ENCODE assay signal across 17 cellular contexts in the genomic region with DNA sequence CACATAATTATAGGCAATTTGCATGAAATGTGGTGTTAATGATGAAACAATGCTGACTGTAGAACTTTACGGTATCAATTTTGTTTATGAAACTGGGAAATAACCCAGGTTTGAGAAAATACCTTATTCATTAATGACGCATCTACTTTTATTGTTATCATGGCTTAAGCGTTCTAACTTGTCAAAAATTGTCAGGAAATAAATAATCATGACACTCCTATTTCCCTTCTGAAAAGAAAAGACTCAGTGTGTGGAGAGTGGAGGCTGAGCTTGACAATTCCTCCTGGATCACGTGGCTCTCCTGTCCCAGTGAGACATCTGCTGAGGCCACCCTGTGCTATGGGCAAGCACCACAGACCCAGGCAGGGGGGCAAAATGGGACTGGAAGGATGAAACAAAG.
DNase-seq lines count a peak whose midpoint lies in the region; ATAC-seq and TF ChIP-seq lines count a peak whose summit lies in the region.
"Had no signal": no experiment of that assay in that cellular context is flagged by ENCODE, and none has a peak within 500 bp of the region (broad histone marks: within the 10 kb centered on the region; RNA-seq: fewer than 3 reads in every experiment).

No MANE protein-coding gene starts in this region.

- H3K36me3 Mint-ChIP-seq in type B pancreatic cell, result no peaks in the 10 kb centered on the region
- H3K36me3 Mint-ChIP-seq in CD4-positive, alpha-beta memory T cell, result no peaks in the 10 kb centered on the region
- H3K36me3 Mint-ChIP-seq: CD4-positive, CD25-positive, alpha-beta regulatory T cell had no signal

- no peak overlapping the region for H3K9ac ChIP-seq in mesenchymal stem cell (ENCODE audit: low read length)

- H2AFZ ChIP-seq in mesenchymal stem cell (ENCODE audit: low read depth, low read length), result no peak overlapping the region

- H3K4me1 ChIP-seq in RWPE2 (ENCODE audit: insufficient read depth, poor library complexity, severe bottlenecking) (peaks cover 11% of the 10 kb centered on the region), mesenchymal stem cell (ENCODE audit: control insufficient read depth, insufficient read depth, low read depth, low read length) (no peaks in the 10 kb centered on the region), upper lobe of right lung (no peaks in the 10 kb centered on the region)
- no peaks in the 10 kb centered on the region for H3K4me1 ChIP-seq in CD4-positive, alpha-beta memory T cell (ENCODE audit: insufficient read depth, low read length)

- CTCF ChIA-PET in CD4-positive, alpha-beta memory T cell (lab: Charles Lee; ENCODE audit: partially characterized antibody), result no interaction called here

- H3K9me3 ChIP-seq in RWPE2 (ENCODE audit: severe bottlenecking) (no peaks in the 10 kb centered on the region), mesenchymal stem cell (ENCODE audit: control insufficient read depth, low read length) (peaks cover 4% of the 10 kb centered on the region), upper lobe of right lung (no peaks in the 10 kb centered on the region)
- no peaks in the 10 kb centered on the region for H3K9me3 ChIP-seq in CD4-positive, alpha-beta memory T cell (ENCODE audit: control insufficient read depth in 1 of 2, low read length in 2 of 2)
- H3K9me3 ChIP-seq: BE2C had no signal

- no peak overlapping the region for H3K4me2 ChIP-seq in mesenchymal stem cell (ENCODE audit: low read length, poor library complexity, severe bottlenecking)

- no peaks in the 10 kb centered on the region for H3K79me1 ChIP-seq in mesenchymal stem cell (replicated peaks; ENCODE audit: low read length, poor library complexity, severe bottlenecking)

- H3K18ac ChIP-seq in mesenchymal stem cell (ENCODE audit: low read depth in 1 of 2, low read length in 2 of 2), result peak overlapping the region; percentile 46 to 66

- H3K27me3 Mint-ChIP-seq in type B pancreatic cell, result peaks cover 4% of the 10 kb centered on the region
- H3K27me3 Mint-ChIP-seq in CD4-positive, alpha-beta memory T cell, result no peaks in the 10 kb centered on the region
- H3K27me3 Mint-ChIP-seq: CD4-positive, CD25-positive, alpha-beta regulatory T cell had no signal

- H4K91ac ChIP-seq in mesenchymal stem cell (ENCODE audit: low read length), result no peak overlapping the region

- peak overlapping the region; percentile 64 for H2AK5ac ChIP-seq in mesenchymal stem cell (ENCODE audit: low read length, severe bottlenecking)

- no peak overlapping the region for H2BK120ac ChIP-seq in mesenchymal stem cell (ENCODE audit: low read depth, low read length)

- H3K4me1 Mint-ChIP-seq in type B pancreatic cell (ENCODE audit: unreplicated experiment), result peaks cover 23% of the 10 kb centered on the region
- H3K4me1 Mint-ChIP-seq in CD4-positive, alpha-beta memory T cell, result no peaks in the 10 kb centered on the region
- H3K4me1 Mint-ChIP-seq: CD4-positive, CD25-positive, alpha-beta regulatory T cell had no signal

- H4K8ac ChIP-seq in mesenchymal stem cell (ENCODE audit: low read length), result no peak overlapping the region

- POLR2A ChIA-PET in CD4-positive, alpha-beta memory T cell (lab: Charles Lee; ENCODE audit: partially characterized antibody), result no interaction called here

- WGBS in mesenchymal stem cell, result 81% methylated on average over 1 of the region's 4 CpGs

- H3K27me3 ChIP-seq in RWPE2 (ENCODE audit: insufficient read depth, poor library complexity, severe bottlenecking) (no peaks in the 10 kb centered on the region), mesenchymal stem cell (ENCODE audit: control insufficient read depth in 1 of 2, insufficient read depth in 1 of 2, low read length in 2 of 2) (no peaks in the 10 kb centered on the region), upper lobe of right lung (no peaks in the 10 kb centered on the region)
- H3K27me3 ChIP-seq in CD4-positive, alpha-beta memory T cell (ENCODE audit: insufficient read depth, low read length), result no peaks in the 10 kb centered on the region
- H3K27me3 ChIP-seq: BE2C had no signal

- H3K23ac ChIP-seq in mesenchymal stem cell (ENCODE audit: low read length in 2 of 2), result no peak overlapping the region

- no peak overlapping the region for H2BK12ac ChIP-seq in mesenchymal stem cell (ENCODE audit: low read length in 2 of 2)

- no peak overlapping the region for H2BK15ac ChIP-seq in mesenchymal stem cell (ENCODE audit: low read depth, poor library complexity, severe bottlenecking)

- TF ChIP-seq CTCF in RWPE2 (IDR thresholded peaks at IDR 0.05; ENCODE audit: poor library complexity, severe bottlenecking) (no peak), type B pancreatic cell (conservative IDR thresholded peaks at IDR 0.05) (no peak), upper lobe of right lung (IDR thresholded peaks at IDR 0.05) (no peak)

- H3K14ac ChIP-seq in mesenchymal stem cell (ENCODE audit: low read length in 2 of 2), result no peak overlapping the region

- no peaks in the 10 kb centered on the region for H3K9me3 Mint-ChIP-seq in type B pancreatic cell
- peaks cover 0 to 5% (median 0%) of the 10 kb centered on the region in 8 donors for H3K9me3 Mint-ChIP-seq in CD4-positive, alpha-beta memory T cell
- H3K9me3 Mint-ChIP-seq: H9 had no signal

- H3K4me3 ChIP-seq in RWPE2 (ENCODE audit: severe bottlenecking) (no peak overlapping the region), mesenchymal stem cell (ENCODE audit: insufficient read depth in 1 of 2, low read depth in 1 of 2, low read length in 2 of 2) (no peak overlapping the region), upper lobe of right lung (no peak overlapping the region)
- H3K4me3 ChIP-seq in CD4-positive, alpha-beta memory T cell (ENCODE audit: low read length in 2 of 2), result no peak overlapping the region
- H3K4me3 ChIP-seq: K562 had no signal

- no peaks in the 10 kb centered on the region for H3K36me3 ChIP-seq in RWPE2 (ENCODE audit: low read depth)
- H3K36me3 ChIP-seq in mesenchymal stem cell (ENCODE audit: control insufficient read depth in 1 of 2, insufficient read depth in 2 of 2, low read depth in 1 of 2, low read length in 2 of 2), result no peaks in the 10 kb centered on the region
- H3K36me3 ChIP-seq in upper lobe of right lung, result no peaks in the 10 kb centered on the region
- no peaks in the 10 kb centered on the region for H3K36me3 ChIP-seq in CD4-positive, alpha-beta memory T cell (ENCODE audit: insufficient read depth, low read length)
- H3K36me3 ChIP-seq: BE2C had no signal

- DNase-seq in RWPE2 (ENCODE audit: low spot score), result no peak
- DNase-seq in mesenchymal stem cell, result no peak
- no peak for DNase-seq in type B pancreatic cell (ENCODE audit: extremely low spot score, unreplicated experiment)
- no peak for DNase-seq in upper lobe of right lung
- no peak for DNase-seq in CD4-positive, alpha-beta memory T cell
- DNase-seq: ACHN; BE2C; C1 segment of cervical spinal cord; CD4-positive, CD25-positive, alpha-beta regulatory T cell; DMS153; DMS79; GDM1; H9; IMR-90 had no signal

- H2BK5ac ChIP-seq in mesenchymal stem cell (ENCODE audit: low read depth, low read length, poor library complexity, severe bottlenecking), result no peak overlapping the region

- intact Hi-C loops in upper lobe of right lung (cut with DNase I), result no loop called here
- intact Hi-C loops in CD4-positive, alpha-beta memory T cell (cut with micrococcal nuclease), result no loop called here

- H3K27ac Mint-ChIP-seq in type B pancreatic cell, result no peak overlapping the region
- no peak overlapping the region for H3K27ac Mint-ChIP-seq in CD4-positive, alpha-beta memory T cell
- H3K27ac Mint-ChIP-seq: CD4-positive, CD25-positive, alpha-beta regulatory T cell; H9 had no signal

- no peak overlapping the region for H3K27ac ChIP-seq in RWPE2 (ENCODE audit: poor library complexity, severe bottlenecking)
- no peak overlapping the region for H3K27ac ChIP-seq in mesenchymal stem cell (ENCODE audit: low read length, poor library complexity, severe bottlenecking)
- no peak overlapping the region for H3K27ac ChIP-seq in upper lobe of right lung
- no peak overlapping the region for H3K27ac ChIP-seq in CD4-positive, alpha-beta memory T cell (ENCODE audit: low read depth, low read length)
- H3K27ac ChIP-seq: HL-60 had no signal

- ATAC-seq in RWPE2 (ENCODE audit: low read depth), result peak; percentile 74
- ATAC-seq in esophagus mucosa, result peak; percentile 93
- no peak for ATAC-seq in upper lobe of right lung
- ATAC-seq: K562 had no signal

- H3K4ac ChIP-seq in mesenchymal stem cell (ENCODE audit: low read depth in 1 of 2, low read length in 2 of 2), result no peak overlapping the region

- no peak overlapping the region for H3K4me3 Mint-ChIP-seq in type B pancreatic cell
- H3K4me3 Mint-ChIP-seq in CD4-positive, alpha-beta memory T cell, result no peak overlapping the region
- H3K4me3 Mint-ChIP-seq: CD4-positive, CD25-positive, alpha-beta regulatory T cell; H9 had no signal
